ENCODE assay signal across 11 cellular contexts in the genomic region with DNA sequence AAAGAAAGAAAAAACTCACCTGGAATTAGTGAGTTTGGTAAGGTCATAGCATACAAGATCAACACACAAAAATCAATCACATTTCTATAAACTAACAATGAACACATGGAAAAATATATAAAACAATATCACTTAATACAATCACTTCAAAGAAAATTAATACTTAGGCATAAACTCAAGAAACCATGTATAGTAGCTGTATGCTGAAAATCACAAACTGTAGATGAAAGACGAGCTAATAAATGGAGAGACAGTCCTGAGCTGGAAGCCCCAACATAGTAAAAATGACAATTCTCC.
A peak's percentile ranks its signal among the peaks of the same experiment; 100 is the strongest.
DNase-seq lines count a peak whose midpoint lies in the region; ATAC-seq and TF ChIP-seq lines count a peak whose summit lies in the region.
"Had no signal": no experiment of that assay in that cellular context is flagged by ENCODE, and none has a peak within 500 bp of the region (broad histone marks: within the 10 kb centered on the region; RNA-seq: fewer than 3 reads in every experiment).

No MANE protein-coding gene starts in this region.

- TF ChIP-seq CTCF in RWPE2 (IDR thresholded peaks at IDR 0.05; ENCODE audit: poor library complexity, severe bottlenecking) = no peak

- ATAC-seq in RWPE2 (ENCODE audit: low read depth) = no peak
- no peak for ATAC-seq in effector memory CD8-positive, alpha-beta T cell (replicated peaks)

- peaks cover 0 to 9% (median 1%) of the 10 kb centered on the region in 3 donors for H3K36me3 Mint-ChIP-seq in CD8-positive, alpha-beta memory T cell
- peaks cover 6% of the 10 kb centered on the region for H3K36me3 Mint-ChIP-seq in effector memory CD8-positive, alpha-beta T cell (ENCODE audit: insufficient read depth)

- H3K9me3 Mint-ChIP-seq in CD8-positive, alpha-beta memory T cell = peaks cover 0 to 5% (median 0%) of the 10 kb centered on the region in 5 donors
- H3K9me3 Mint-ChIP-seq in effector memory CD8-positive, alpha-beta T cell = peaks cover 0 to 2% of the 10 kb centered on the region in 2 donors

- H3K27ac ChIP-seq in CD8-positive, alpha-beta memory T cell (ENCODE audit: low read depth, low read length) = no peak overlapping the region
- H3K27ac ChIP-seq in RWPE2 (ENCODE audit: poor library complexity, severe bottlenecking) (peak overlapping the region; percentile 79), rectal smooth muscle tissue (ENCODE audit: low read depth, low read length) (peak overlapping the region; percentile 81), SJCRH30 (no peak overlapping the region)

- H3K27me3 ChIP-seq in CD8-positive, alpha-beta memory T cell (ENCODE audit: insufficient read depth, low read length, poor library complexity, severe bottlenecking) = no peaks in the 10 kb centered on the region
- H3K27me3 ChIP-seq in RWPE2 (ENCODE audit: insufficient read depth, poor library complexity, severe bottlenecking) (no peaks in the 10 kb centered on the region), rectal smooth muscle tissue (ENCODE audit: control insufficient read depth, insufficient read depth, low read length) (no peaks in the 10 kb centered on the region), SJCRH30 (no peaks in the 10 kb centered on the region)

- H3K4me1 Mint-ChIP-seq in CD8-positive, alpha-beta memory T cell = peaks cover 21 to 39% (median 36%) of the 10 kb centered on the region in 3 donors
- H3K4me1 Mint-ChIP-seq in effector memory CD8-positive, alpha-beta T cell (ENCODE audit: low read depth in 2 of 2) = peaks cover 21 to 29% of the 10 kb centered on the region in 2 donors

- peak overlapping the region; percentile 90 to 99 (median 96) for H3K27ac Mint-ChIP-seq in CD8-positive, alpha-beta memory T cell
- H3K27ac Mint-ChIP-seq in effector memory CD8-positive, alpha-beta T cell = peak overlapping the region; percentile 96

- H3K4me1 ChIP-seq in CD8-positive, alpha-beta memory T cell (ENCODE audit: insufficient read depth, low read length) = peaks cover 21% of the 10 kb centered on the region
- H3K4me1 ChIP-seq in RWPE2 (ENCODE audit: insufficient read depth, poor library complexity, severe bottlenecking) = peaks cover 35% of the 10 kb centered on the region
- peaks cover 26% of the 10 kb centered on the region for H3K4me1 ChIP-seq in rectal smooth muscle tissue (ENCODE audit: control insufficient read depth, insufficient read depth, low read length)
- H3K4me1 ChIP-seq in SJCRH30 = peaks cover 6% of the 10 kb centered on the region

- H3K9ac ChIP-seq in rectal smooth muscle tissue (ENCODE audit: low read length) = no peak overlapping the region

- no peaks in the 10 kb centered on the region for H3K27me3 Mint-ChIP-seq in CD8-positive, alpha-beta memory T cell
- H3K27me3 Mint-ChIP-seq in effector memory CD8-positive, alpha-beta T cell = no peaks in the 10 kb centered on the region

- POLR2A ChIA-PET in CD8-positive, alpha-beta memory T cell (lab: Charles Lee) = interaction anchor here (0.6 to 2.4 kb wide), 6 partner anchors 12 to 243 kb away, joined by 3 to 10 read pairs (median 3); partner anchors contain the start of genes PRKAG2 and RHEB

- DNase-seq in CD8-positive, alpha-beta memory T cell = no peak
- DNase-seq in RWPE2 (ENCODE audit: low spot score) = no peak
- DNase-seq in effector memory CD8-positive, alpha-beta T cell = no peak
- no peak for DNase-seq in SJCRH30
- no peak for DNase-seq in DMS153 (lab: John Stamatoyannopoulos, UW)
- no peak for DNase-seq in AG08395 (ENCODE audit: low spot score)
- DNase-seq in iPS-NIHi7 (ENCODE audit: extremely low spot score) = no peak
- DNase-seq: amniotic stem cell, DMS79, NCI-H187 treated with DMSO at 0.1 percent for 48 hours had no signal

- H3K4me3 Mint-ChIP-seq in CD8-positive, alpha-beta memory T cell = peak overlapping the region in 6 of 7 donors; percentile 95 to 100 (median 96)
- peak overlapping the region; percentile 93 to 96 for H3K4me3 Mint-ChIP-seq in effector memory CD8-positive, alpha-beta T cell

- no peak overlapping the region for H3K4me3 ChIP-seq in CD8-positive, alpha-beta memory T cell (ENCODE audit: low read length)
- no peak overlapping the region for H3K4me3 ChIP-seq in RWPE2 (ENCODE audit: severe bottlenecking)
- no peak overlapping the region for H3K4me3 ChIP-seq in rectal smooth muscle tissue (ENCODE audit: low read length)
- H3K4me3 ChIP-seq in SJCRH30 = no peak overlapping the region

- CTCF ChIA-PET in CD8-positive, alpha-beta memory T cell (lab: Charles Lee) = interaction anchor here (1.0 to 2.3 kb wide), 11 partner anchors 9 to 283 kb away, joined by 3 to 8 read pairs (median 5); no protein-coding TSS in a partner anchor

- H3K36me3 ChIP-seq in CD8-positive, alpha-beta memory T cell (ENCODE audit: insufficient read depth, low read length) = no peaks in the 10 kb centered on the region
- H3K36me3 ChIP-seq in RWPE2 (ENCODE audit: low read depth) (peaks cover 19% of the 10 kb centered on the region), rectal smooth muscle tissue (ENCODE audit: control insufficient read depth, insufficient read depth, low read length) (no peaks in the 10 kb centered on the region), SJCRH30 (no peaks in the 10 kb centered on the region)

- H3K9me3 ChIP-seq in CD8-positive, alpha-beta memory T cell (ENCODE audit: low read length) = no peaks in the 10 kb centered on the region
- no peaks in the 10 kb centered on the region for H3K9me3 ChIP-seq in RWPE2 (ENCODE audit: severe bottlenecking)
- peaks cover 5% of the 10 kb centered on the region; the same call in 1 of the 2 replicates for H3K9me3 ChIP-seq in SJCRH30 (replicated peaks)

Comparison
In these comparisons a context has a peak if more than half of its experiments do, and no peak if none do; other contexts are left out.
1. H3K27ac ChIP-seq: peak in RWPE2 (single experiment) and rectal smooth muscle tissue (single experiment); none in CD8-positive, alpha-beta memory T cell (single experiment) and SJCRH30 (single experiment).